In the genomic region with DNA sequence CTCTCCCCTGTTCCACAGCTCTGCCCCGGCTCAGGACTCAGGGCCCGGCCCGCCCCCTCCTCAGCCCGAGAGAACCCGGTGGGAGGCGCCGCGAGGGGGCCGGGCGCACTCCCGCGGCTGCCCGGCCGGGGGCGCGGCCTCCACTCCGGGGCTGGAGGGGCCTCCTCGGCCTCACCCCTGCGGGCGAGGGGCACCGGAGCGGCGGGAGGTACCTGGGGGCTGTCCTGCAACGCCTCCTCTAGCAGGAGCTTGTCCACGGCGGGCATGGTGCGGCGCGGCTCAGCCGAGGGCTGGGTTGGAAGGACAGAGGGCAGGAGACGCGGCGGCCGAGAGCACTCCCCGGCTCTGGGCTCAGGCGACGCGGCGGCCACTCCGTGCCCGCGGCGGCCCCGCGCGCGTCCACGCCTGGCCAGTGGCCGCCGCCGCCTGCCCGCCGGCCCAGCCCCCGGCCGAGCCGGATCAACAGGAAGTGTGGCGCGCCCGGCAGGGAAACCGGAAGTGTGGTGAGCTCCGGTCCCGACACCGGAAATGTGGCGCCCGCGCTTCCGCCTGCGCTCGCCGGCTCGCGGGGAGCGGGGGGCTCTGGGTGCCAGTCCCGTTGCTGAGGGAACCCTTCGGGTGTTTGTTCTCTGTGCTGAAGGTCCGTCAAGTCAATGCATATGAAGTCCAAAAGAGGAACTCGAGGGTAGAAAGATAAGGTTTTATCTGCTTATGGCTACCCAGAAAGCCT, we compare ENCODE assay signal across 8 cellular contexts. TPM values are rescaled to one million over a fixed set of nuclear protein-coding genes. Genes with fewer than 3 reads are reported as not detected.
A peak's percentile ranks its signal among the peaks of the same experiment; 100 is the strongest.
DNase-seq lines count a peak whose midpoint lies in the region; ATAC-seq and TF ChIP-seq lines count a peak whose summit lies in the region.

A gene with protein sequence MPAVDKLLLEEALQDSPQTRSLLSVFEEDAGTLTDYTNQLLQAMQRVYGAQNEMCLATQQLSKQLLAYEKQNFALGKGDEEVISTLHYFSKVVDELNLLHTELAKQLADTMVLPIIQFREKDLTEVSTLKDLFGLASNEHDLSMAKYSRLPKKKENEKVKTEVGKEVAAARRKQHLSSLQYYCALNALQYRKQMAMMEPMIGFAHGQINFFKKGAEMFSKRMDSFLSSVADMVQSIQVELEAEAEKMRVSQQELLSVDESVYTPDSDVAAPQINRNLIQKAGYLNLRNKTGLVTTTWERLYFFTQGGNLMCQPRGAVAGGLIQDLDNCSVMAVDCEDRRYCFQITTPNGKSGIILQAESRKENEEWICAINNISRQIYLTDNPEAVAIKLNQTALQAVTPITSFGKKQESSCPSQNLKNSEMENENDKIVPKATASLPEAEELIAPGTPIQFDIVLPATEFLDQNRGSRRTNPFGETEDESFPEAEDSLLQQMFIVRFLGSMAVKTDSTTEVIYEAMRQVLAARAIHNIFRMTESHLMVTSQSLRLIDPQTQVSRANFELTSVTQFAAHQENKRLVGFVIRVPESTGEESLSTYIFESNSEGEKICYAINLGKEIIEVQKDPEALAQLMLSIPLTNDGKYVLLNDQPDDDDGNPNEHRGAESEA (minus strand): TSS at position 428 of the 730 bp plus-strand sequence. CDS start 162 bp downstream, at position 266.

- intact Hi-C loops in aorta (cut with DNase I), result loop anchor here (5.0 kb wide), 2 partner anchors 96 to 146 kb away; a partner anchor contains a TSS

- H3K27me3 ChIP-seq in aorta (ENCODE audit: control insufficient read depth in 1 of 2, insufficient read depth in 2 of 2, low read length in 1 of 2), result no peaks in the 10 kb centered on the region

- H3K27ac ChIP-seq in aorta (ENCODE audit: low read depth in 1 of 2, low read length in 2 of 2), result peak within 1 kb of the TSS in 1 of 2 donors; percentile 70

- DNase-seq in NCI-H2029 (lab: John Stamatoyannopoulos, UW), result peak; percentile 87
- peak; percentile 63 for DNase-seq in T-helper 9 cell
- peak; percentile 52 for DNase-seq in astrocyte of the cerebellum (ENCODE audit: low read depth)
- DNase-seq in hepatic stellate cell (ENCODE audit: low spot score), result peak; percentile 92
- peak; percentile 65 for DNase-seq in renal cortical epithelial cell (ENCODE audit: low read depth)
- peak; percentile 96 to 98 for DNase-seq in aorta

- 0% methylated on average over 52 to 77 of the region's 77 CpGs for WGBS in aorta, 2 donors

- H3K4me1 ChIP-seq in aorta (ENCODE audit: control insufficient read depth in 1 of 2, insufficient read depth in 2 of 2, low read length in 2 of 2), result peaks cover 6 to 11% of the 10 kb centered on the region in 2 donors

- no peak for TF ChIP-seq CTCF in astrocyte of the cerebellum (IDR thresholded peaks at IDR 0.05; ENCODE audit: low read depth, low read length, missing control alignments)

- H3K4me3 ChIP-seq in astrocyte of the cerebellum (ENCODE audit: low read depth, low read length), result peak within 1 kb of the TSS; percentile 66
- peak within 1 kb of the TSS; percentile 60 to 80 for H3K4me3 ChIP-seq in aorta (ENCODE audit: low read length in 2 of 2)

- H3K9me3 ChIP-seq in aorta (ENCODE audit: control insufficient read depth, low read length), result no peaks in the 10 kb centered on the region

- peak; percentile 89 for ATAC-seq in GM18498 (IDR thresholded peaks at IDR 0.05; ENCODE audit: unreplicated experiment)
- ATAC-seq in HG02943 (IDR thresholded peaks at IDR 0.05; ENCODE audit: low read depth, unreplicated experiment), result peak; percentile 81
- ATAC-seq in aorta (ENCODE audit: low FRiP score), result peak; percentile 96

- in situ Hi-C loops in astrocyte of the cerebellum (cut with HindIII; ENCODE audit: low sequenced_read_pairs), result no loop called here

- no peaks in the 10 kb centered on the region for H3K36me3 ChIP-seq in aorta (ENCODE audit: control insufficient read depth in 1 of 2, insufficient read depth in 2 of 2, low read length in 1 of 2)

RNA-seq across cellular contexts. Expression of the gene that starts here (rescaled TPM):
- total RNA-seq in renal cortical epithelial cell (39.9 and 111 TPM in 2 replicates), aorta (10 to 100 TPM; 43.9 to 65.2 TPM)
- 10 to 100 TPM; 15.0 to 48.8 TPM for polyA plus RNA-seq in aorta
